ENCODE assay signal across 14 cellular contexts in the genomic region with DNA sequence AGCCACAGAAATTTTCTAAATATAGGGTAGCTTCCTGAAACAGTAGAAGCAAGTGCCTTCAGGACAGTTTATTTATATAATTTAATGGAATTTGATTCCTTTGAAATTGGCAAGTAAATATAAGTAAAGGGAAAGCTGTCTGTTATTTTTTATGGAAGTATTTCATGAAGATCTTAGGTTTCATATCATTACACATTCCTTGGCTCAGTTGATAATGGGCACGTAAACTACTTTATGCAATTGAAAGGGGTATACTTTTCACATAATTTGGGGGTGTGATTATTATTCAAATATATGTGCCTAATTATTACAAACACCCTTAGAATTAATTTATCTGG.
DNase-seq lines count a peak whose midpoint lies in the region; ATAC-seq and TF ChIP-seq lines count a peak whose summit lies in the region.
"Had no signal": no experiment of that assay in that cellular context is flagged by ENCODE, and none has a peak within 500 bp of the region (broad histone marks: within the 10 kb centered on the region; RNA-seq: fewer than 3 reads in every experiment).

No MANE protein-coding gene starts in this region.

- no peaks in the 10 kb centered on the region for H4K20me1 ChIP-seq in Loucy (ENCODE audit: insufficient read depth, low read length, poor library complexity, severe bottlenecking)

- H3K9me3 ChIP-seq in CD8-positive, alpha-beta T cell (ENCODE audit: low read length) = no peaks in the 10 kb centered on the region
- H3K9me3 ChIP-seq in Loucy (ENCODE audit: insufficient read depth, low read depth, low read length) = no peaks in the 10 kb centered on the region
- H3K9me3 ChIP-seq in psoas muscle = no peaks in the 10 kb centered on the region
- H3K9me3 ChIP-seq: Caco-2 had no signal

- no peaks in the 10 kb centered on the region for H3K27me3 ChIP-seq in CD8-positive, alpha-beta T cell (ENCODE audit: insufficient read depth, low read length)
- H3K27me3 ChIP-seq in Loucy (ENCODE audit: insufficient read depth, low read length, poor library complexity, severe bottlenecking) (no peaks in the 10 kb centered on the region), psoas muscle (ENCODE audit: insufficient read depth in 3 of 3, low read length in 2 of 3) (no peaks in the 10 kb centered on the region), dorsolateral prefrontal cortex (peaks cover 0 to 4% (median 0%) of the 10 kb centered on the region in 45 donors)
- H3K27me3 ChIP-seq: foreskin keratinocyte had no signal

- no peak for TF ChIP-seq CTCF in CD8-positive, alpha-beta T cell (IDR thresholded peaks at IDR 0.05)
- TF ChIP-seq CTCF in Loucy (conservative IDR thresholded peaks at IDR 0.05; ENCODE audit: low read length) (no peak), psoas muscle (IDR thresholded peaks at IDR 0.05) (no peak), dorsolateral prefrontal cortex (IDR thresholded peaks at IDR 0.05 in 54 of 56, conservative IDR thresholded peaks at IDR 0.05 in 2 of 56; ENCODE audit: low read depth in 1 of 56, partially characterized antibody in 56 of 56) (no peak)

- DNase-seq in CD8-positive, alpha-beta T cell = no peak
- peak; percentile 43 for DNase-seq in dedifferentiated amniotic fluid mesenchymal stem cell (ENCODE audit: extremely low spot score)
- no peak for DNase-seq in psoas muscle
- DNase-seq in dorsolateral prefrontal cortex = no peak
- DNase-seq in foreskin melanocyte = no peak
- no peak for DNase-seq in NCI-H146 (lab: John Stamatoyannopoulos, UW)
- DNase-seq: activated CD4-positive, CD25-positive, alpha-beta regulatory T cell; Caco-2; foreskin keratinocyte; NCI-H1092 treated with DMSO at 0.1 percent for 48 hours; NCI-H510A had no signal

- H3K4me2 ChIP-seq in Loucy (ENCODE audit: low read depth, low read length, poor library complexity, severe bottlenecking) = peak overlapping the region; percentile 34

- 29 to 59% (median 32%) methylated on average over 1 of the region's 1 CpG for WGBS in psoas muscle, 3 donors

- H3K4me1 Mint-ChIP-seq in CD8-positive, alpha-beta T cell (ENCODE audit: low read depth) = peaks cover 57% of the 10 kb centered on the region

- CTCF ChIA-PET in CD8-positive, alpha-beta T cell (lab: Charles Lee) = interaction anchor here (0.9 to 1.2 kb wide), 3 partner anchors 19 to 317 kb away, joined by 3 to 4 read pairs (median 3); no protein-coding TSS in a partner anchor

- H3K36me3 Mint-ChIP-seq in CD8-positive, alpha-beta T cell = peaks cover 7% of the 10 kb centered on the region

- H3K9ac ChIP-seq in Loucy (ENCODE audit: low read depth, low read length, poor library complexity, severe bottlenecking) = no peak overlapping the region

- no peaks in the 10 kb centered on the region for H3K36me3 ChIP-seq in CD8-positive, alpha-beta T cell (ENCODE audit: insufficient read depth, low read length)
- H3K36me3 ChIP-seq in Loucy (ENCODE audit: insufficient read depth, low read length) (no peaks in the 10 kb centered on the region), psoas muscle (ENCODE audit: insufficient read depth in 1 of 2, low read depth in 1 of 2) (no peaks in the 10 kb centered on the region)

- no peaks in the 10 kb centered on the region for H3K9me2 ChIP-seq in Loucy (replicated peaks; ENCODE audit: low read depth, low read length)

- peak overlapping the region; percentile 9 for H3K27ac ChIP-seq in CD8-positive, alpha-beta T cell (ENCODE audit: low read depth, low read length)
- H3K27ac ChIP-seq in psoas muscle (peak overlapping the region; percentile 1), dorsolateral prefrontal cortex (no peak overlapping the region)
- H3K27ac ChIP-seq: foreskin keratinocyte had no signal

- no peaks in the 10 kb centered on the region; the same call in 1 of the 2 replicates for H3F3A ChIP-seq in Loucy (ENCODE audit: low read depth)

- H3K27me3 Mint-ChIP-seq in CD8-positive, alpha-beta T cell (ENCODE audit: low read depth) = no peaks in the 10 kb centered on the region
- H3K27me3 Mint-ChIP-seq: dendritic cell treated with granulocyte-macrophage colony-stimulating factor and Interleukin-4, amounts not matched to agents 40 ng/mL and 50 ng/mL, for 4 days had no signal

- no peak overlapping the region for H2AFZ ChIP-seq in Loucy (ENCODE audit: low read length)

- no peak for ATAC-seq in CD8-positive, alpha-beta T cell
- ATAC-seq in psoas muscle (no peak), HG03159 (IDR thresholded peaks at IDR 0.05; ENCODE audit: unreplicated experiment) (no peak)
- ATAC-seq: foreskin keratinocyte had no signal

- H3K9me3 Mint-ChIP-seq in CD8-positive, alpha-beta T cell = peaks cover 6% of the 10 kb centered on the region

- peak overlapping the region; percentile 1 for H3K4me3 ChIP-seq in CD8-positive, alpha-beta T cell (ENCODE audit: low read depth, low read length)
- H3K4me3 ChIP-seq in Loucy (ENCODE audit: low read length, poor library complexity, severe bottlenecking) = peak overlapping the region; percentile 40
- H3K4me3 ChIP-seq in psoas muscle = peak overlapping the region; percentile 29
- H3K4me3 ChIP-seq in dorsolateral prefrontal cortex = peak overlapping the region in 19 of 59 donors; percentile 6 to 53 (median 39)

- no peaks in the 10 kb centered on the region for H3K79me2 ChIP-seq in Loucy (ENCODE audit: insufficient read depth, low read length)

- POLR2A ChIA-PET in CD8-positive, alpha-beta T cell (lab: Charles Lee) = interaction anchor here (0.6 to 2.4 kb wide), 18 partner anchors 7 to 267 kb away, joined by 3 to 35 read pairs (median 5); partner anchors contain the start of gene RAP1B

- peaks cover 39% of the 10 kb centered on the region for H3K4me1 ChIP-seq in CD8-positive, alpha-beta T cell (ENCODE audit: insufficient read depth, low read length)
- H3K4me1 ChIP-seq in Loucy (ENCODE audit: insufficient read depth, low read length, poor library complexity, severe bottlenecking) (peaks cover 49% of the 10 kb centered on the region), psoas muscle (no peaks in the 10 kb centered on the region)
- H3K4me1 ChIP-seq: Caco-2, foreskin keratinocyte had no signal

- peak overlapping the region; percentile 67 for H3K4me3 Mint-ChIP-seq in CD8-positive, alpha-beta T cell
- H3K4me3 Mint-ChIP-seq: dendritic cell treated with granulocyte-macrophage colony-stimulating factor and Interleukin-4, amounts not matched to agents 40 ng/mL and 50 ng/mL, for 4 days had no signal

- H3K27ac Mint-ChIP-seq in CD8-positive, alpha-beta T cell = peak overlapping the region; percentile 91

- intact Hi-C loops in CD8-positive, alpha-beta T cell (cut with DNase I, micrococcal nuclease) = loop anchor here (1.0 to 5.0 kb wide), 4 partner anchors 53 to 175 kb away; partner anchors contain the start of gene RAP1B (in 1 of the 2)
- intact Hi-C loops in psoas muscle (cut with DNase I) = no loop called here
- intact Hi-C loops in dorsolateral prefrontal cortex (cut with DNase I) = no loop called here

Comparison
In these comparisons a context has a peak if more than half of its experiments do, and no peak if none do; other contexts are left out.
1. H3K27ac ChIP-seq: peak in CD8-positive, alpha-beta T cell (single experiment) and psoas muscle (single experiment); none in dorsolateral prefrontal cortex (0 of 59).
2. intact Hi-C loops: an anchor here in CD8-positive, alpha-beta T cell (1.0 to 5.0 kb wide); none called in psoas muscle and dorsolateral prefrontal cortex.